Comparison of ENCODE assay signal across 4 cellular contexts in genomic region chr11:125561924-125562323, GRCh38.
"Had no signal": no experiment of that assay in that cellular context is flagged by ENCODE, and none has a peak within 500 bp of the region (broad histone marks: within the 10 kb centered on the region; RNA-seq: fewer than 3 reads in every experiment).

No MANE protein-coding gene starts in this region.

- FAIRE-seq: HTR-8/SVneo had no signal

- DNase-seq: IMR-90, KBM-7, KG1 had no signal
